Comparison of ENCODE assay signal across 6 cellular contexts in the genomic region with DNA sequence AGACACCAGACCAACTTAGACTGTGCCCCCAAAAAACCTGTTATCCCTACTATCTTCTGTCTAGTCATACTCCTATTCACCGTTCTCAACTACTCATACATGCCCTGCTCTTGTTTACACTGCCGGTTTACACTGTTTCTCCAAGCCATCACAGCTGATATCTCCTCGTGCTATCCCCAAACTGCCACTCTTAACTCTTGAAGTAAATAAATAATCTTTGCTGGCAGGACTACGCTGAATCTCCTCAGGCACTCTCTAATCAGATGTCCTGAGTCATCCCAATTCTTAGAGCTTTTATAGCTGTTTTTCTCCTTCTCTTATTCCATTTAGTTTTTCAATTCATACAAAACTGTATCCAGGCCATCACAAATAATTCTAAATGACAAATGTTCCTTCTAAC. TPM values are rescaled to one million over a fixed set of nuclear protein-coding genes. Genes with fewer than 3 reads are reported as not detected.
"Had no signal": no experiment of that assay in that cellular context is flagged by ENCODE, and none has a peak within 500 bp of the region (broad histone marks: within the 10 kb centered on the region; RNA-seq: fewer than 3 reads in every experiment).

No MANE protein-coding gene starts in this region.

RNA-seq across cellular contexts. Expression of a gene that starts 48.4 kb away (rescaled TPM):
- total RNA-seq: GM23248, H7, HFFc6, HT1080 had no signal
- polyA plus RNA-seq: GM23248, HepG2, IgD-negative memory B cell had no signal
